ENCODE assay signal across 8 cellular contexts in genomic region chr4:54063737-54064316, GRCh38. TPM values are rescaled to one million over a fixed set of nuclear protein-coding genes. Genes with fewer than 3 reads are reported as not detected.
DNase-seq lines count a peak whose midpoint lies in the region; ATAC-seq and TF ChIP-seq lines count a peak whose summit lies in the region.

No MANE protein-coding gene starts in this region.

- H3K27me3 ChIP-seq in OCI-LY1 (ENCODE audit: insufficient read depth, low read length), result no peaks in the 10 kb centered on the region

- no peaks in the 10 kb centered on the region for H4K20me1 ChIP-seq in OCI-LY1 (ENCODE audit: insufficient read depth, low read length)

- CTCF ChIA-PET in activated naive CD4-positive, alpha-beta T cell treated with anti-CD3 and anti-CD28 coated beads, Interleukin-2, amount 10 ng/mL, durations not matched to agents 7 days and 5 days (lab: Charles Lee), result interaction anchor here (0.6 kb wide), 1 partner anchor 11 kb away, joined by 3 read pairs; no protein-coding TSS in a partner anchor

- DNase-seq in NCI-H146 (lab: John Stamatoyannopoulos, UW) (peak; percentile 55), NCI-H146 treated with DMSO at 0.1 percent for 48 hours (lab: John Stamatoyannopoulos, UW; ENCODE audit: unreplicated experiment) (no peak), Right ventricle myocardium inferior (ENCODE audit: missing footprints) (peak; percentile 73), posterior cingulate gyrus (peak; percentile 8 to 87 (median 26))
- DNase-seq in activated naive CD4-positive, alpha-beta T cell treated with anti-CD3 and anti-CD28 coated beads, Interleukin-2, amount 10 ng/mL, durations not matched to agents 7 days and 5 days, result peak; percentile 56

- H3K27ac ChIP-seq in OCI-LY1 (ENCODE audit: low read depth, low read length, poor library complexity, severe bottlenecking), result peak overlapping the region; percentile 44

- no peak overlapping the region for H2AFZ ChIP-seq in OCI-LY1 (ENCODE audit: low read length)

- peak overlapping the region; percentile 91 for H3K4me3 Mint-ChIP-seq in activated naive CD4-positive, alpha-beta T cell treated with anti-CD3 and anti-CD28 coated beads, Interleukin-2, amount 10 ng/mL, durations not matched to agents 7 days and 5 days

- H3K4me1 Mint-ChIP-seq in activated naive CD4-positive, alpha-beta T cell treated with anti-CD3 and anti-CD28 coated beads, Interleukin-2, amount 10 ng/mL, durations not matched to agents 7 days and 5 days, result peaks cover 41% of the 10 kb centered on the region

- H3K79me2 ChIP-seq in OCI-LY1 (ENCODE audit: insufficient read depth, low read length), result peaks cover 53% of the 10 kb centered on the region

- peak overlapping the region; percentile 85 for H3K9ac ChIP-seq in OCI-LY1 (ENCODE audit: low read length)

- H3K4me1 ChIP-seq in OCI-LY1 (ENCODE audit: insufficient read depth, low read length, severe bottlenecking), result peaks cover 51% of the 10 kb centered on the region

- H3K4me2 ChIP-seq in OCI-LY1 (ENCODE audit: low read length), result peak overlapping the region; percentile 69

- peaks cover 8% of the 10 kb centered on the region for H3K27me3 Mint-ChIP-seq in activated naive CD4-positive, alpha-beta T cell treated with anti-CD3 and anti-CD28 coated beads, Interleukin-2, amount 10 ng/mL, durations not matched to agents 7 days and 5 days

- H3F3A ChIP-seq in OCI-LY1 (ENCODE audit: insufficient read depth, low read length), result no peaks in the 10 kb centered on the region

- H3K9me3 ChIP-seq in OCI-LY1 (ENCODE audit: low read length), result no peaks in the 10 kb centered on the region

- intact Hi-C loops in Right ventricle myocardium inferior (cut with DNase I), result loop anchor here (5.0 kb wide), 1 partner anchor 148 kb away; no protein-coding TSS in a partner anchor
- intact Hi-C loops in posterior cingulate gyrus (cut with DNase I), result no loop called here

- no peaks in the 10 kb centered on the region for H3K9me2 ChIP-seq in OCI-LY1 (ENCODE audit: low read depth, low read length)

- no peaks in the 10 kb centered on the region for H3K9me3 Mint-ChIP-seq in activated naive CD4-positive, alpha-beta T cell treated with anti-CD3 and anti-CD28 coated beads, Interleukin-2, amount 10 ng/mL, durations not matched to agents 7 days and 5 days

- peaks cover 26% of the 10 kb centered on the region for H3K36me3 Mint-ChIP-seq in activated naive CD4-positive, alpha-beta T cell treated with anti-CD3 and anti-CD28 coated beads, Interleukin-2, amount 10 ng/mL, durations not matched to agents 7 days and 5 days

- H3K4me3 ChIP-seq in OCI-LY1 (ENCODE audit: low read depth, low read length, poor library complexity, severe bottlenecking), result peak overlapping the region; percentile 83

- peak; percentile 26 for ATAC-seq in HG02759 (IDR thresholded peaks at IDR 0.05; ENCODE audit: unreplicated experiment)
- peak; percentile 30 for ATAC-seq in Right ventricle myocardium inferior
- no peak for ATAC-seq in HG03469 (IDR thresholded peaks at IDR 0.05; ENCODE audit: unreplicated experiment)

- H3K36me3 ChIP-seq in OCI-LY1 (ENCODE audit: insufficient read depth, low read length), result no peaks in the 10 kb centered on the region

- TF ChIP-seq CTCF in OCI-LY1 (IDR thresholded peaks at IDR 0.05; ENCODE audit: low read length), result no peak

- H3K27ac Mint-ChIP-seq in activated naive CD4-positive, alpha-beta T cell treated with anti-CD3 and anti-CD28 coated beads, Interleukin-2, amount 10 ng/mL, durations not matched to agents 7 days and 5 days, result peak overlapping the region; percentile 98

RNA-seq across cellular contexts. Expression of gene CHIC2, which starts 0.6 kb away (rescaled TPM):
- 10.1 TPM for total RNA-seq in Right ventricle myocardium inferior

RNA-seq across cellular contexts. Expression of gene GSX2, which starts 36.1 kb away (rescaled TPM):
- total RNA-seq in Right ventricle myocardium inferior, result not detected
